In the genomic region with DNA sequence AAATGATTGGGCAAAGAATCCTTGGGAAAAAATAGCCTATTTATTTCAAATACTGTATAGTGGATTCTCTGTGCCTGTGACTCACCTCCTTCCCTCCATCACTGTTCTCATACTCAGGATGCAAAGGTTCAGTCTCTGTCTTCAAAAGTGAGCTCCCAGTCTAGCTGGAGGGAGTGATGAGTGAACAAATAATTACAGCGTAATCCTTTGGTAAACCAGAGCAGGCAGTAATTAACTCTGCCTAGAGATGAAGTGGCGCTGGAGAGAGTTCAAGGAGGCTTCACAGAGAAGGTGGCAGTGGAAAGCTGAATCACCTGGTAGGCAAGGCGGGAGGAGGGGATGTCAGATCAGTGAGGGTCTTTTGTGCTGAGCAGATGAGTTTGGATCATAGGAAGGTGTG, we compare ENCODE assay signal across 12 cellular contexts. TPM values are rescaled to one million over a fixed set of nuclear protein-coding genes. Genes with fewer than 3 reads are reported as not detected.
A peak's percentile ranks its signal among the peaks of the same experiment; 100 is the strongest.
DNase-seq lines count a peak whose midpoint lies in the region; ATAC-seq and TF ChIP-seq lines count a peak whose summit lies in the region.
"Had no signal": no experiment of that assay in that cellular context is flagged by ENCODE, and none has a peak within 500 bp of the region (broad histone marks: within the 10 kb centered on the region; RNA-seq: fewer than 3 reads in every experiment).

No MANE protein-coding gene starts in this region.

- no peak overlapping the region for H3K27ac ChIP-seq in breast epithelium
- no peak overlapping the region for H3K27ac ChIP-seq in upper lobe of right lung
- H3K27ac ChIP-seq in GM23338 (ENCODE audit: low read depth) = no peak overlapping the region

- H3K79me2 ChIP-seq in GM23338 (replicated peaks; ENCODE audit: insufficient read depth) = peaks cover 100% of the 10 kb centered on the region

- intact Hi-C loops in MCF 10A (cut with micrococcal nuclease) (no loop called here), breast epithelium (cut with DNase I; ENCODE audit: low total_unique reads) (no loop called here), upper lobe of right lung (cut with DNase I) (no loop called here)

- H3K36me3 ChIP-seq in breast epithelium (no peaks in the 10 kb centered on the region), upper lobe of right lung (peaks cover 18% of the 10 kb centered on the region), GM23338 (ENCODE audit: insufficient read depth) (no peaks in the 10 kb centered on the region; the same call in 1 of the 2 replicates)

- H3K4me1 Mint-ChIP-seq in MCF 10A (ENCODE audit: insufficient read depth, unreplicated experiment) (peaks cover 73% of the 10 kb centered on the region), GM23338 (peaks cover 13% of the 10 kb centered on the region)

- no peak for TF ChIP-seq POLR2A in breast epithelium (IDR thresholded peaks at IDR 0.05)

- ATAC-seq in upper lobe of right lung (peak; percentile 40), GM23338 (no peak)

- H3K4me3 Mint-ChIP-seq in MCF 10A (ENCODE audit: unreplicated experiment) (no peak overlapping the region), GM23338 (no peak overlapping the region)

- no peak for TF ChIP-seq CTCF in MCF 10A (IDR thresholded peaks at IDR 0.05; ENCODE audit: unreplicated experiment)
- TF ChIP-seq CTCF in breast epithelium (IDR thresholded peaks at IDR 0.05) = no peak
- no peak for TF ChIP-seq CTCF in epithelial cell of esophagus (IDR thresholded peaks at IDR 0.05; ENCODE audit: insufficient read depth, low read depth, low read length, missing control alignments)
- no peak for TF ChIP-seq CTCF in upper lobe of right lung (IDR thresholded peaks at IDR 0.05)
- no peak for TF ChIP-seq CTCF in GM23338 (conservative IDR thresholded peaks at IDR 0.05; ENCODE audit: low read depth in 2 of 2)

- no peak overlapping the region for H3K4me2 ChIP-seq in GM23338

- POLR2A ChIA-PET in MCF 10A (lab: Yijun Ruan, JAX) = interaction anchor here (0.6 to 1.0 kb wide), 3 partner anchors 24 to 60 kb away, joined by 3 to 4 read pairs (median 3); no protein-coding TSS in a partner anchor

- DNase-seq in MCF 10A (ENCODE audit: unreplicated experiment) = no peak
- DNase-seq in breast epithelium (ENCODE audit: low spot score in 2 of 2) = no peak
- DNase-seq in NCI-H345 (lab: John Stamatoyannopoulos, UW) = peak; percentile 26
- DNase-seq in epithelial cell of esophagus (ENCODE audit: low read depth) = peak; percentile 63
- DNase-seq in upper lobe of right lung = no peak
- no peak for DNase-seq in H4 (ENCODE audit: low spot score)
- no peak for DNase-seq in GM23338 (ENCODE audit: low spot score)
- DNase-seq in pons (ENCODE audit: low spot score) = no peak
- DNase-seq: cortex of kidney; NCI-H446 treated with DMSO at 0.1 percent for 48 hours; stimulated activated CD4-positive, alpha-beta T cell treated with anti-CD3 and anti-CD28 coated beads, Interleukin-2, amount 100 ng/mL, for 24 hours had no signal

- no peaks in the 10 kb centered on the region for H3K27me3 Mint-ChIP-seq in MCF 10A (ENCODE audit: insufficient read depth, unreplicated experiment)
- peaks cover 2% of the 10 kb centered on the region for H3K27me3 Mint-ChIP-seq in GM23338 (ENCODE audit: insufficient read depth, low read depth, poor library complexity)

- CTCF ChIA-PET in MCF 10A (lab: Yijun Ruan, JAX) = interaction anchor here (1.1 to 1.2 kb wide), 4 partner anchors 46 to 312 kb away, joined by 3 to 10 read pairs (median 4); no protein-coding TSS in a partner anchor

- H3K4me1 ChIP-seq in breast epithelium (no peaks in the 10 kb centered on the region), upper lobe of right lung (peaks cover 16% of the 10 kb centered on the region), GM23338 (ENCODE audit: insufficient read depth) (no peaks in the 10 kb centered on the region; the same call in 1 of the 2 replicates)

- H3K9me3 ChIP-seq in breast epithelium (no peaks in the 10 kb centered on the region), upper lobe of right lung (no peaks in the 10 kb centered on the region)

- H3F3A ChIP-seq in GM23338 (replicated peaks; ENCODE audit: low read depth) = peaks cover 3% of the 10 kb centered on the region; the same call in 1 of the 2 replicates

- H3K4me3 ChIP-seq in breast epithelium = no peak overlapping the region
- no peak overlapping the region for H3K4me3 ChIP-seq in epithelial cell of esophagus (ENCODE audit: low read length)
- no peak overlapping the region for H3K4me3 ChIP-seq in upper lobe of right lung
- H3K4me3 ChIP-seq in GM23338 = no peak overlapping the region

- H3K36me3 Mint-ChIP-seq in MCF 10A (ENCODE audit: insufficient read depth, unreplicated experiment) (peaks cover 33% of the 10 kb centered on the region), GM23338 (ENCODE audit: low read depth) (peaks cover 11% of the 10 kb centered on the region)

- H3K9me3 Mint-ChIP-seq in MCF 10A (ENCODE audit: unreplicated experiment) = no peaks in the 10 kb centered on the region
- H3K9me3 Mint-ChIP-seq in GM23338 = no peaks in the 10 kb centered on the region

- no peaks in the 10 kb centered on the region for H3K9me2 ChIP-seq in GM23338 (ENCODE audit: insufficient read depth)

- H3K27me3 ChIP-seq in breast epithelium = no peaks in the 10 kb centered on the region
- no peaks in the 10 kb centered on the region for H3K27me3 ChIP-seq in upper lobe of right lung
- no peaks in the 10 kb centered on the region for H3K27me3 ChIP-seq in GM23338 (ENCODE audit: insufficient read depth)

- H2AFZ ChIP-seq in GM23338 = no peak overlapping the region

- H3K27ac Mint-ChIP-seq in MCF 10A (ENCODE audit: low read depth, unreplicated experiment) (peak overlapping the region; percentile 3), GM23338 (no peak overlapping the region)

- peaks cover 62% of the 10 kb centered on the region for H4K20me1 ChIP-seq in GM23338 (replicated peaks; ENCODE audit: insufficient read depth)

- no TSS peak for BruUV-seq in MCF 10A (replicated peaks; lab: Mats Ljungman, UMichigan)

TF ChIP-seq in GM23338, 12 proteins besides CTCF, POLR2A, EP300 and RAD21 (continues in another document):
- no peak for TF ChIP-seq ZNF331 (CRISPR knock-in tag; IDR thresholded peaks at IDR 0.05; ENCODE audit: low read depth)
- TF ChIP-seq ZNF114 (CRISPR knock-in tag; IDR thresholded peaks at IDR 0.05) = no peak
- TF ChIP-seq STAT1 (IDR thresholded peaks at IDR 0.05; ENCODE audit: unreplicated experiment) = no peak
- no peak for TF ChIP-seq NANOG (IDR thresholded peaks at IDR 0.05; ENCODE audit: borderline replicate concordance)
- TF ChIP-seq POLR2AphosphoS5 (IDR thresholded peaks at IDR 0.05; ENCODE audit: low read depth) = no peak
- no peak for TF ChIP-seq JUNB (IDR thresholded peaks at IDR 0.05; ENCODE audit: unreplicated experiment)
- no peak for TF ChIP-seq EZH2 (IDR thresholded peaks at IDR 0.05; ENCODE audit: low read depth, unreplicated experiment)
- TF ChIP-seq, protein P1, sequence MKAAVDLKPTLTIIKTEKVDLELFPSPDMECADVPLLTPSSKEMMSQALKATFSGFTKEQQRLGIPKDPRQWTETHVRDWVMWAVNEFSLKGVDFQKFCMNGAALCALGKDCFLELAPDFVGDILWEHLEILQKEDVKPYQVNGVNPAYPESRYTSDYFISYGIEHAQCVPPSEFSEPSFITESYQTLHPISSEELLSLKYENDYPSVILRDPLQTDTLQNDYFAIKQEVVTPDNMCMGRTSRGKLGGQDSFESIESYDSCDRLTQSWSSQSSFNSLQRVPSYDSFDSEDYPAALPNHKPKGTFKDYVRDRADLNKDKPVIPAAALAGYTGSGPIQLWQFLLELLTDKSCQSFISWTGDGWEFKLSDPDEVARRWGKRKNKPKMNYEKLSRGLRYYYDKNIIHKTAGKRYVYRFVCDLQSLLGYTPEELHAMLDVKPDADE (IDR thresholded peaks at IDR 0.05) = no peak

RNA-seq across cellular contexts. Expression of a gene that starts 6.5 kb away (rescaled TPM):
- 74.4 and 92.3 TPM in 2 replicates for total RNA-seq in MCF 10A (2022)
- 10 to 100 TPM; 35.4 to 45.7 (median 42.3) TPM for total RNA-seq in breast epithelium
- total RNA-seq in upper lobe of right lung = 34.4 TPM
- 110 and 150 TPM in 2 replicates for total RNA-seq in H4 (2014; rRNA removed; shearing (Covaris generic))
- 57.2 and 68.4 TPM in 2 replicates for total RNA-seq in GM23338 (2014; rRNA removed; shearing (Covaris generic))
- 287 and 292 TPM in 2 replicates for polyA plus RNA-seq in GM23338 (2016; fragmentation: Nextera tagmentation; extraction: Ambion mirVana)

RNA-seq across cellular contexts. Expression of a gene that starts 40.4 kb away (rescaled TPM):
- total RNA-seq in MCF 10A (2022) (not detected in 2 replicates), breast epithelium (100 to 1,000 TPM in 1 of 3 donors, 10 to 100 TPM in 1, 1 to 10 TPM in 1; 3.8 to 108 (median 54.6) TPM), upper lobe of right lung (37.9 TPM)
- not detected in 2 replicates for total RNA-seq in H4 (2014; rRNA removed; shearing (Covaris generic))
- 8.5 and 8.8 TPM in 2 replicates for total RNA-seq in GM23338 (2014; rRNA removed; shearing (Covaris generic))
- polyA plus RNA-seq in GM23338 (2016; fragmentation: Nextera tagmentation; extraction: Ambion mirVana) = 6.3 and 8.0 TPM in 2 replicates
- total RNA-seq: pulmonary artery endothelial cell had no signal

RNA-seq across cellular contexts. Expression of a gene that starts 51.5 kb away (rescaled TPM):
- total RNA-seq in MCF 10A (2022) (15.0 and 17.5 TPM in 2 replicates), breast epithelium (10 to 100 TPM in 1 of 3 donors, 1 to 10 TPM in 2; 7.9 to 13.2 (median 9.8) TPM), upper lobe of right lung (19.9 TPM)
- 4.7 and 4.9 TPM in 2 replicates for total RNA-seq in H4 (2014; rRNA removed; shearing (Covaris generic))
- total RNA-seq in GM23338 (2014; rRNA removed; shearing (Covaris generic)) = 18.3 and 19.9 TPM in 2 replicates
- 3.6 and 3.8 TPM in 2 replicates for polyA plus RNA-seq in GM23338 (2016; fragmentation: Nextera tagmentation; extraction: Ambion mirVana)

Comparison
In these comparisons a context has a peak if more than half of its experiments do, and no peak if none do; other contexts are left out.
1. DNase-seq: peak in NCI-H345 (single experiment) and epithelial cell of esophagus (single experiment); none in MCF 10A (single experiment), breast epithelium (0 of 2), upper lobe of right lung (single experiment), H4 (single experiment), GM23338 (single experiment) and pons (single experiment).